ENCODE assay signal across 2 cellular contexts in the genomic region with DNA sequence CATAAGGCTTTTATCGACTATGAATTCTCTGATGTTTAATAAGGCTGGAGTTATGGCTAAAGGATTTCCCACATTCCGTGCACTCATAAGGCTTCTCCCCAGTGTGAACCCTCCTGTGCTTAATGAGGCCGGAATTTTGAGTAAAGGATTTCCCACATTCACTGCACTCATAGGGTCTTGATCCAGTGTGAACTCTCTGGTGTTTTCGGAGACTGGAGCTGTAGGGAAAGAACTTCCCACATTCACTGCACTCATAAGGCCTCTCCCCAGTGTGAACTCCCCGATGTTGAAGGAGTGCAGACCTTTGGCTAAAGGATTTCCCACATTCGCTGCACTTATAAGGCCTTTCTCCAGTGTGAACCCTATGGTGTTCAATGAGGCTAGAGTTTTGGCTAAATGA.
TF ChIP-seq lines count a peak whose summit lies in the region.

No MANE protein-coding gene starts in this region.

TF ChIP-seq in liver, 16 proteins besides CTCF, POLR2A, EP300 and RAD21:
- TF ChIP-seq FOXA1 (IDR thresholded peaks at IDR 0.05): no peak
TF ChIP-seq in liver: peak in this region for 0.

TF ChIP-seq in HepG2, 621 proteins besides CTCF, POLR2A, EP300 and RAD21:
- TF ChIP-seq, protein P1, sequence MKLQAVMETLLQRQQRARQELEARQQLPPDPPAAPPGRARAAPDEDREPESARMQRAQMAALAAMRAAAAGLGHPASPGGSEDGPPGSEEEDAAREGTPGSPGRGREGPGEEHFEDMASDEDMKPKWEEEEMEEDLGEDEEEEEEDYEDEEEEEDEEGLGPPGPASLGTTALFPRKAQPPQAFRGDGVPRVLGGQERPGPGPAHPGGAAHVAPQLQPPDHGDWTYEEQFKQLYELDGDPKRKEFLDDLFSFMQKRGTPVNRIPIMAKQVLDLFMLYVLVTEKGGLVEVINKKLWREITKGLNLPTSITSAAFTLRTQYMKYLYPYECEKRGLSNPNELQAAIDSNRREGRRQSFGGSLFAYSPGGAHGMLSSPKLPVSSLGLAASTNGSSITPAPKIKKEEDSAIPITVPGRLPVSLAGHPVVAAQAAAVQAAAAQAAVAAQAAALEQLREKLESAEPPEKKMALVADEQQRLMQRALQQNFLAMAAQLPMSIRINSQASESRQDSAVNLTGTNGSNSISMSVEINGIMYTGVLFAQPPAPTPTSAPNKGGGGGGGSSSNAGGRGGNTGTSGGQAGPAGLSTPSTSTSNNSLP (IDR thresholded peaks at IDR 0.05; ENCODE audit: low read depth, low read length): no peak
- no peak for TF ChIP-seq NFATC3 (CRISPR knock-in tag; IDR thresholded peaks at IDR 0.05)
- no peak for TF ChIP-seq KLF13 (CRISPR knock-in tag; IDR thresholded peaks at IDR 0.05)
- TF ChIP-seq, protein P2, sequence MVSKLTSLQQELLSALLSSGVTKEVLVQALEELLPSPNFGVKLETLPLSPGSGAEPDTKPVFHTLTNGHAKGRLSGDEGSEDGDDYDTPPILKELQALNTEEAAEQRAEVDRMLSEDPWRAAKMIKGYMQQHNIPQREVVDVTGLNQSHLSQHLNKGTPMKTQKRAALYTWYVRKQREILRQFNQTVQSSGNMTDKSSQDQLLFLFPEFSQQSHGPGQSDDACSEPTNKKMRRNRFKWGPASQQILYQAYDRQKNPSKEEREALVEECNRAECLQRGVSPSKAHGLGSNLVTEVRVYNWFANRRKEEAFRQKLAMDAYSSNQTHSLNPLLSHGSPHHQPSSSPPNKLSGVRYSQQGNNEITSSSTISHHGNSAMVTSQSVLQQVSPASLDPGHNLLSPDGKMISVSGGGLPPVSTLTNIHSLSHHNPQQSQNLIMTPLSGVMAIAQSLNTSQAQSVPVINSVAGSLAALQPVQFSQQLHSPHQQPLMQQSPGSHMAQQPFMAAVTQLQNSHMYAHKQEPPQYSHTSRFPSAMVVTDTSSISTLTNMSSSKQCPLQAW (CRISPR knock-in tag; IDR thresholded peaks at IDR 0.05): no peak
- TF ChIP-seq GATAD2A (CRISPR knock-in tag; IDR thresholded peaks at IDR 0.05): no peak
- no peak for TF ChIP-seq NFKBIZ (CRISPR knock-in tag; IDR thresholded peaks at IDR 0.05)
- TF ChIP-seq ZZZ3 (CRISPR knock-in tag; IDR thresholded peaks at IDR 0.05; ENCODE audit: borderline replicate concordance): no peak
- TF ChIP-seq, protein P3, sequence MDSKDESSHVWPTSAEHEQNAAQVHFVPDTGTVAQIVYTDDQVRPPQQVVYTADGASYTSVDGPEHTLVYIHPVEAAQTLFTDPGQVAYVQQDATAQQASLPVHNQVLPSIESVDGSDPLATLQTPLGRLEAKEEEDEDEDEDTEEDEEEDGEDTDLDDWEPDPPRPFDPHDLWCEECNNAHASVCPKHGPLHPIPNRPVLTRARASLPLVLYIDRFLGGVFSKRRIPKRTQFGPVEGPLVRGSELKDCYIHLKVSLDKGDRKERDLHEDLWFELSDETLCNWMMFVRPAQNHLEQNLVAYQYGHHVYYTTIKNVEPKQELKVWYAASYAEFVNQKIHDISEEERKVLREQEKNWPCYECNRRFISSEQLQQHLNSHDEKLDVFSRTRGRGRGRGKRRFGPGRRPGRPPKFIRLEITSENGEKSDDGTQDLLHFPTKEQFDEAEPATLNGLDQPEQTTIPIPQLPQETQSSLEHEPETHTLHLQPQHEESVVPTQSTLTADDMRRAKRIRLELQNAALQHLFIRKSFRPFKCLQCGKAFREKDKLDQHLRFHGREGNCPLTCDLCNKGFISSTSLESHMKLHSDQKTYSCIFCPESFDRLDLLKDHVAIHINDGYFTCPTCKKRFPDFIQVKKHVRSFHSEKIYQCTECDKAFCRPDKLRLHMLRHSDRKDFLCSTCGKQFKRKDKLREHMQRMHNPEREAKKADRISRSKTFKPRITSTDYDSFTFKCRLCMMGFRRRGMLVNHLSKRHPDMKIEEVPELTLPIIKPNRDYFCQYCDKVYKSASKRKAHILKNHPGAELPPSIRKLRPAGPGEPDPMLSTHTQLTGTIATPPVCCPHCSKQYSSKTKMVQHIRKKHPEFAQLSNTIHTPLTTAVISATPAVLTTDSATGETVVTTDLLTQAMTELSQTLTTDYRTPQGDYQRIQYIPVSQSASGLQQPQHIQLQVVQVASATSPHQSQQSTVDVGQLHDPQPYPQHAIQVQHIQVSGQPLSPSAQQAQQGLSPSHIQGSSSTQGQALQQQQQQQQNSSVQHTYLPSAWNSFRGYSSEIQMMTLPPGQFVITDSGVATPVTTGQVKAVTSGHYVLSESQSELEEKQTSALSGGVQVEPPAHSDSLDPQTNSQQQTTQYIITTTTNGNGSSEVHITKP (CRISPR knock-in tag; IDR thresholded peaks at IDR 0.05; ENCODE audit: low read depth): no peak
- no peak for TF ChIP-seq PHB2 (IDR thresholded peaks at IDR 0.05; ENCODE audit: partially characterized antibody)
- TF ChIP-seq, protein P4, sequence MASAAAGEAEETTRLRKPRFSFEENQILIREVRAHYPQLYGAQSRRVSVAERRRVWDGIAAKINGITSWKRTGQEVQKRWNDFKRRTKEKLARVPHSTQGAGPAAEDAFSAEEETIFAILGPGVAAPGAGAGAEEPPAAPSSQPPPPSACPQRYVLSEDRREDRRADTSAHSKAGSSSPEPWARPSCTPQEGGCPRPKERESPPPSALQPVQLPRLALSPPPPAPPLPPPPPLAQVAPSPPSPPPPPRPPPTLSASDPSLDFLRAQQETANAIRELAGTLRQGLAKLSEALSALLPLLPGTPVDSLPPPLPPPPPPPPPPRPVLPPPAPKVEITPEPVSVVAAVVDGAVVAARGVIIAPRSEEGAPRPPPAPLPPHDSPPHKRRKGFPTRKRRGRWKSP (CRISPR knock-in tag; IDR thresholded peaks at IDR 0.05): no peak
- TF ChIP-seq ZMYM2 (CRISPR knock-in tag; IDR thresholded peaks at IDR 0.05): no peak
- TF ChIP-seq, protein P5, sequence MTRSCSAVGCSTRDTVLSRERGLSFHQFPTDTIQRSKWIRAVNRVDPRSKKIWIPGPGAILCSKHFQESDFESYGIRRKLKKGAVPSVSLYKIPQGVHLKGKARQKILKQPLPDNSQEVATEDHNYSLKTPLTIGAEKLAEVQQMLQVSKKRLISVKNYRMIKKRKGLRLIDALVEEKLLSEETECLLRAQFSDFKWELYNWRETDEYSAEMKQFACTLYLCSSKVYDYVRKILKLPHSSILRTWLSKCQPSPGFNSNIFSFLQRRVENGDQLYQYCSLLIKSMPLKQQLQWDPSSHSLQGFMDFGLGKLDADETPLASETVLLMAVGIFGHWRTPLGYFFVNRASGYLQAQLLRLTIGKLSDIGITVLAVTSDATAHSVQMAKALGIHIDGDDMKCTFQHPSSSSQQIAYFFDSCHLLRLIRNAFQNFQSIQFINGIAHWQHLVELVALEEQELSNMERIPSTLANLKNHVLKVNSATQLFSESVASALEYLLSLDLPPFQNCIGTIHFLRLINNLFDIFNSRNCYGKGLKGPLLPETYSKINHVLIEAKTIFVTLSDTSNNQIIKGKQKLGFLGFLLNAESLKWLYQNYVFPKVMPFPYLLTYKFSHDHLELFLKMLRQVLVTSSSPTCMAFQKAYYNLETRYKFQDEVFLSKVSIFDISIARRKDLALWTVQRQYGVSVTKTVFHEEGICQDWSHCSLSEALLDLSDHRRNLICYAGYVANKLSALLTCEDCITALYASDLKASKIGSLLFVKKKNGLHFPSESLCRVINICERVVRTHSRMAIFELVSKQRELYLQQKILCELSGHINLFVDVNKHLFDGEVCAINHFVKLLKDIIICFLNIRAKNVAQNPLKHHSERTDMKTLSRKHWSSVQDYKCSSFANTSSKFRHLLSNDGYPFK (CRISPR knock-in tag; IDR thresholded peaks at IDR 0.05; ENCODE audit: borderline replicate concordance): no peak
- TF ChIP-seq, protein P6, sequence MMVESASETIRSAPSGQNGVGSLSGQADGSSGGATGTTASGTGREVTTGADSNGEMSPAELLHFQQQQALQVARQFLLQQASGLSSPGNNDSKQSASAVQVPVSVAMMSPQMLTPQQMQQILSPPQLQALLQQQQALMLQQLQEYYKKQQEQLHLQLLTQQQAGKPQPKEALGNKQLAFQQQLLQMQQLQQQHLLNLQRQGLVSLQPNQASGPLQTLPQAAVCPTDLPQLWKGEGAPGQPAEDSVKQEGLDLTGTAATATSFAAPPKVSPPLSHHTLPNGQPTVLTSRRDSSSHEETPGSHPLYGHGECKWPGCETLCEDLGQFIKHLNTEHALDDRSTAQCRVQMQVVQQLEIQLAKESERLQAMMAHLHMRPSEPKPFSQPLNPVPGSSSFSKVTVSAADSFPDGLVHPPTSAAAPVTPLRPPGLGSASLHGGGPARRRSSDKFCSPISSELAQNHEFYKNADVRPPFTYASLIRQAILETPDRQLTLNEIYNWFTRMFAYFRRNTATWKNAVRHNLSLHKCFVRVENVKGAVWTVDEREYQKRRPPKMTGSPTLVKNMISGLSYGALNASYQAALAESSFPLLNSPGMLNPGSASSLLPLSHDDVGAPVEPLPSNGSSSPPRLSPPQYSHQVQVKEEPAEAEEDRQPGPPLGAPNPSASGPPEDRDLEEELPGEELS (CRISPR knock-in tag; IDR thresholded peaks at IDR 0.05): no peak
- TF ChIP-seq, protein P7, sequence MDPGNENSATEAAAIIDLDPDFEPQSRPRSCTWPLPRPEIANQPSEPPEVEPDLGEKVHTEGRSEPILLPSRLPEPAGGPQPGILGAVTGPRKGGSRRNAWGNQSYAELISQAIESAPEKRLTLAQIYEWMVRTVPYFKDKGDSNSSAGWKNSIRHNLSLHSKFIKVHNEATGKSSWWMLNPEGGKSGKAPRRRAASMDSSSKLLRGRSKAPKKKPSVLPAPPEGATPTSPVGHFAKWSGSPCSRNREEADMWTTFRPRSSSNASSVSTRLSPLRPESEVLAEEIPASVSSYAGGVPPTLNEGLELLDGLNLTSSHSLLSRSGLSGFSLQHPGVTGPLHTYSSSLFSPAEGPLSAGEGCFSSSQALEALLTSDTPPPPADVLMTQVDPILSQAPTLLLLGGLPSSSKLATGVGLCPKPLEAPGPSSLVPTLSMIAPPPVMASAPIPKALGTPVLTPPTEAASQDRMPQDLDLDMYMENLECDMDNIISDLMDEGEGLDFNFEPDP (CRISPR knock-in tag; conservative IDR thresholded peaks at IDR 0.05): no peak
- TF ChIP-seq SRSF9 (IDR thresholded peaks at IDR 0.05; ENCODE audit: borderline replicate concordance, insufficient read depth, low read depth, low read length, poor library complexity, severe bottlenecking): no peak
- TF ChIP-seq KAT2B (IDR thresholded peaks at IDR 0.05; ENCODE audit: borderline replicate concordance, low read depth, low read length): no peak
- TF ChIP-seq NRL (CRISPR knock-in tag; IDR thresholded peaks at IDR 0.05; ENCODE audit: borderline replicate concordance): no peak
- TF ChIP-seq, protein P8, sequence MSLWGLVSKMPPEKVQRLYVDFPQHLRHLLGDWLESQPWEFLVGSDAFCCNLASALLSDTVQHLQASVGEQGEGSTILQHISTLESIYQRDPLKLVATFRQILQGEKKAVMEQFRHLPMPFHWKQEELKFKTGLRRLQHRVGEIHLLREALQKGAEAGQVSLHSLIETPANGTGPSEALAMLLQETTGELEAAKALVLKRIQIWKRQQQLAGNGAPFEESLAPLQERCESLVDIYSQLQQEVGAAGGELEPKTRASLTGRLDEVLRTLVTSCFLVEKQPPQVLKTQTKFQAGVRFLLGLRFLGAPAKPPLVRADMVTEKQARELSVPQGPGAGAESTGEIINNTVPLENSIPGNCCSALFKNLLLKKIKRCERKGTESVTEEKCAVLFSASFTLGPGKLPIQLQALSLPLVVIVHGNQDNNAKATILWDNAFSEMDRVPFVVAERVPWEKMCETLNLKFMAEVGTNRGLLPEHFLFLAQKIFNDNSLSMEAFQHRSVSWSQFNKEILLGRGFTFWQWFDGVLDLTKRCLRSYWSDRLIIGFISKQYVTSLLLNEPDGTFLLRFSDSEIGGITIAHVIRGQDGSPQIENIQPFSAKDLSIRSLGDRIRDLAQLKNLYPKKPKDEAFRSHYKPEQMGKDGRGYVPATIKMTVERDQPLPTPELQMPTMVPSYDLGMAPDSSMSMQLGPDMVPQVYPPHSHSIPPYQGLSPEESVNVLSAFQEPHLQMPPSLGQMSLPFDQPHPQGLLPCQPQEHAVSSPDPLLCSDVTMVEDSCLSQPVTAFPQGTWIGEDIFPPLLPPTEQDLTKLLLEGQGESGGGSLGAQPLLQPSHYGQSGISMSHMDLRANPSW (CRISPR knock-in tag; IDR thresholded peaks at IDR 0.05; ENCODE audit: borderline replicate concordance): no peak
- TF ChIP-seq ZSCAN22 (CRISPR knock-in tag; IDR thresholded peaks at IDR 0.05): no peak
